25 cellular contexts compared by ENCODE assay signal in the genomic region with DNA sequence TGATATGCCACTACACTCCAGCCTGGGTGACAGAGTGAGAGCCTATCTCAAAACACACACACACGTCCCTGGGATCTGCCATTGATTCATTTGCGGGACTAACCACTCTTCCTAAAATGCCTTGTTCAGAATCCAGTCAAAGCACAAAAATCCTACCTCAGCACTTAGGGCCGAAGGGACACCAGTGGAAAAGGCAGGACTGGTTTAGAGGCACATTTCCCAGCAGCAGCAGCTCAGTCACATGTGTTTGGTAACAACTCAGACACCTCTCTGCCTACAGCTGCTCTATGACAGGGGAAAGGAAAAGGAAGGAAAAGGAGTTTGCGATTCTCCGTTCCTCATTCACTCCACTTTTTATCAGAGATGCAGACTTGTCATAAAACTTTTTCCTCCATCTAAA. TPM values are rescaled to one million over a fixed set of nuclear protein-coding genes. Genes with fewer than 3 reads are reported as not detected.
A peak's percentile ranks its signal among the peaks of the same experiment; 100 is the strongest.
DNase-seq lines count a peak whose midpoint lies in the region; ATAC-seq and TF ChIP-seq lines count a peak whose summit lies in the region.
"Had no signal": no experiment of that assay in that cellular context is flagged by ENCODE, and none has a peak within 500 bp of the region (broad histone marks: within the 10 kb centered on the region; RNA-seq: fewer than 3 reads in every experiment).

No MANE protein-coding gene starts in this region.

- H3K9me3 ChIP-seq in adrenal gland (replicated peaks in 1 of 3) (no peaks in the 10 kb centered on the region), gastroesophageal sphincter (no peaks in the 10 kb centered on the region), gastrocnemius medialis (no peaks in the 10 kb centered on the region), neuronal stem cell (replicated peaks in 1 of 2; ENCODE audit: control insufficient read depth in 2 of 2, insufficient read depth in 1 of 2, low read depth in 1 of 2, low read length in 2 of 2) (peaks cover 0 to 2% of the 10 kb centered on the region in 2 donors)
- H3K9me3 ChIP-seq: body of pancreas, spleen, thoracic aorta had no signal

- peaks cover 62% of the 10 kb centered on the region for H3K79me2 ChIP-seq in GM23338 (replicated peaks; ENCODE audit: insufficient read depth)

- no peaks in the 10 kb centered on the region for H3K9me2 ChIP-seq in GM23338 (ENCODE audit: insufficient read depth)

- no peak overlapping the region for H2BK12ac ChIP-seq in neuronal stem cell (ENCODE audit: low read length)

- peaks cover 48% of the 10 kb centered on the region for H4K20me1 ChIP-seq in GM23338 (replicated peaks; ENCODE audit: insufficient read depth)

- no peak overlapping the region for H2BK120ac ChIP-seq in neuronal stem cell (ENCODE audit: low read depth, low read length)

- no peak overlapping the region for H3K9ac ChIP-seq in neuronal stem cell (ENCODE audit: low read depth, low read length, poor library complexity)

- peaks cover 45% of the 10 kb centered on the region for H3K36me3 ChIP-seq in GM23338 (ENCODE audit: insufficient read depth)
- peaks cover 0 to 24% of the 10 kb centered on the region in 2 donors for H3K36me3 ChIP-seq in adrenal gland (replicated peaks in 1 of 2)
- H3K36me3 ChIP-seq in gastroesophageal sphincter: peaks cover 0 to 95% of the 10 kb centered on the region in 2 donors
- peaks cover 0 to 34% of the 10 kb centered on the region in 2 donors for H3K36me3 ChIP-seq in gastrocnemius medialis
- H3K36me3 ChIP-seq in neuronal stem cell (replicated peaks in 1 of 2; ENCODE audit: control insufficient read depth in 2 of 2, insufficient read depth in 2 of 2, low read length in 2 of 2): peaks cover 55 to 99% of the 10 kb centered on the region in 2 donors

- H3K27ac Mint-ChIP-seq in GM23338: no peak overlapping the region
- H3K27ac Mint-ChIP-seq in MCF 10A (ENCODE audit: low read depth, unreplicated experiment): no peak overlapping the region
- H3K27ac Mint-ChIP-seq: activated naive CD8-positive, alpha-beta T cell; activated T-helper 17 cell treated with anti-CD3 and anti-CD28 coated beads, Interleukin-2, amount 50 U/mL, for 72 hours; endodermal cell; stimulated activated effector memory CD8-positive, alpha-beta T cell treated with anti-CD3 and anti-CD28 coated beads, Interleukin-12 subunit alpha, Interleukin-12 subunit beta, amount 100 ng/mL, for 72 hours had no signal

- no peak overlapping the region for H2BK5ac ChIP-seq in neuronal stem cell (ENCODE audit: low read length)

- H3K18ac ChIP-seq in neuronal stem cell (ENCODE audit: low read length): no peak overlapping the region

- no peak overlapping the region for H4K91ac ChIP-seq in neuronal stem cell (ENCODE audit: low read depth, low read length, poor library complexity)

- H3K4me1 Mint-ChIP-seq in GM23338: peaks cover 34% of the 10 kb centered on the region
- H3K4me1 Mint-ChIP-seq in MCF 10A (ENCODE audit: insufficient read depth, unreplicated experiment): peaks cover 5% of the 10 kb centered on the region

- 0 out of 2 replicates have a peak overlapping the region, but pooled peaks have one; percentile 32 for H3K27ac ChIP-seq in GM23338 (ENCODE audit: low read depth)
- H3K27ac ChIP-seq in adrenal gland: peak overlapping the region in 3 of 5 donors; percentile 3 to 85 (median 77)
- peak overlapping the region in 3 of 4 donors; percentile 53 to 81 (median 70) for H3K27ac ChIP-seq in gastroesophageal sphincter
- H3K27ac ChIP-seq in gastrocnemius medialis: peak overlapping the region; percentile 66 to 86 (median 82)
- no peak overlapping the region for H3K27ac ChIP-seq in neuronal stem cell (replicated peaks; ENCODE audit: low read length)
- H3K27ac ChIP-seq: C4-2B, thoracic aorta had no signal

- H3K4me1 ChIP-seq in GM23338 (ENCODE audit: insufficient read depth): peaks cover 21% of the 10 kb centered on the region
- H3K4me1 ChIP-seq in adrenal gland (replicated peaks in 1 of 2): peaks cover 12 to 13% of the 10 kb centered on the region in 2 donors
- H3K4me1 ChIP-seq in gastroesophageal sphincter: peaks cover 0 to 5% (median 5%) of the 10 kb centered on the region in 3 donors
- peaks cover 8 to 33% of the 10 kb centered on the region in 2 donors for H3K4me1 ChIP-seq in gastrocnemius medialis
- peaks cover 0 to 19% of the 10 kb centered on the region in 2 donors for H3K4me1 ChIP-seq in neuronal stem cell (ENCODE audit: control insufficient read depth in 2 of 2, insufficient read depth in 1 of 2, low read depth in 1 of 2, low read length in 2 of 2)
- H3K4me1 ChIP-seq: spleen had no signal

- H2BK15ac ChIP-seq in neuronal stem cell (ENCODE audit: low read length): no peak overlapping the region

- H3K79me1 ChIP-seq in neuronal stem cell (ENCODE audit: low read depth, low read length): peaks cover 20% of the 10 kb centered on the region

- H3K4me3 ChIP-seq in GM23338 (no peak overlapping the region), adrenal gland (no peak overlapping the region), gastroesophageal sphincter (no peak overlapping the region), gastrocnemius medialis (no peak overlapping the region), neuronal stem cell (ENCODE audit: low read length in 2 of 2) (no peak overlapping the region)
- H3K4me3 ChIP-seq: body of pancreas, spleen, thoracic aorta had no signal

- BruUV-seq in MCF 10A (replicated peaks; lab: Mats Ljungman, UMichigan): no TSS peak

- H3K23ac ChIP-seq in neuronal stem cell (ENCODE audit: low read depth, low read length, poor library complexity): no peak overlapping the region

- H3F3A ChIP-seq in GM23338 (replicated peaks; ENCODE audit: low read depth): 0 out of 2 replicates have a peak, but pooled peaks cover 2% of the 10 kb centered on the region

- no peak overlapping the region for H3K4ac ChIP-seq in neuronal stem cell (ENCODE audit: low read length)

- H3K9me3 Mint-ChIP-seq in GM23338: no peaks in the 10 kb centered on the region
- no peaks in the 10 kb centered on the region for H3K9me3 Mint-ChIP-seq in MCF 10A (ENCODE audit: unreplicated experiment)
- H3K9me3 Mint-ChIP-seq: activated T-helper 17 cell treated with anti-CD3 and anti-CD28 coated beads, Interleukin-2, amount 50 U/mL, for 72 hours; endodermal cell; stimulated activated effector memory CD8-positive, alpha-beta T cell treated with anti-CD3 and anti-CD28 coated beads, Interleukin-12 subunit alpha, Interleukin-12 subunit beta, amount 100 ng/mL, for 72 hours; WTC11 had no signal

- peaks cover 99% of the 10 kb centered on the region for H3K36me3 Mint-ChIP-seq in GM23338 (ENCODE audit: low read depth)
- H3K36me3 Mint-ChIP-seq in MCF 10A (ENCODE audit: insufficient read depth, unreplicated experiment): peaks cover 75% of the 10 kb centered on the region

- intact Hi-C loops in adrenal gland (cut with DNase I) (no loop called here), gastrocnemius medialis (cut with DNase I; ENCODE audit: low total_unique reads) (no loop called here), MCF 10A (cut with micrococcal nuclease) (no loop called here)

- DNase-seq in GM23338 (ENCODE audit: low spot score) (no peak), adrenal gland (no peak), gastrocnemius medialis (no peak), neuronal stem cell (ENCODE audit: low spot score) (no peak), MCF 10A (ENCODE audit: unreplicated experiment) (no peak), NCI-H82 treated with DMSO at 0.1 percent for 48 hours (lab: John Stamatoyannopoulos, UW; ENCODE audit: unreplicated experiment) (no peak), dedifferentiated amniotic fluid mesenchymal stem cell (ENCODE audit: extremely low spot score) (no peak)
- DNase-seq: activated CD8-positive, alpha-beta memory T cell treated with anti-CD3 and anti-CD28 coated beads, Interleukin-2, amount 50 U/mL, for 48 hours; body of pancreas; Calu3; endodermal cell; Kasumi-1; NCI-H1694; NCI-H2171 treated with DMSO at 0.1 percent for 48 hours; NCI-H524; stimulated activated CD4-positive, alpha-beta T cell treated with anti-CD3 and anti-CD28 coated beads, Interleukin-2, amount 100 ng/mL, for 48 hours; T-helper 9 cell had no signal

- H3K27me3 ChIP-seq in GM23338 (ENCODE audit: insufficient read depth) (no peaks in the 10 kb centered on the region), adrenal gland (no peaks in the 10 kb centered on the region), gastroesophageal sphincter (no peaks in the 10 kb centered on the region), gastrocnemius medialis (no peaks in the 10 kb centered on the region), neuronal stem cell (ENCODE audit: control insufficient read depth in 3 of 3, insufficient read depth in 3 of 3, low read depth in 1 of 3, low read length in 3 of 3) (no peaks in the 10 kb centered on the region)
- H3K27me3 ChIP-seq: body of pancreas, spleen had no signal

- H3K4me2 ChIP-seq in GM23338 (no peak overlapping the region), neuronal stem cell (ENCODE audit: insufficient read depth, low read length, poor library complexity, severe bottlenecking) (no peak overlapping the region)

- TF ChIP-seq POLR2A in adrenal gland (IDR thresholded peaks at IDR 0.05): no peak
- no peak for TF ChIP-seq POLR2A in gastroesophageal sphincter (IDR thresholded peaks at IDR 0.05)
- TF ChIP-seq POLR2A in gastrocnemius medialis (IDR thresholded peaks at IDR 0.05): no peak

- no peak for TF ChIP-seq EP300 in gastroesophageal sphincter (IDR thresholded peaks at IDR 0.05)

- POLR2A ChIA-PET in MCF 10A (lab: Yijun Ruan, JAX): interaction anchor here (2.2 kb wide), 1 partner anchor 10 kb away, joined by 8 read pairs; no protein-coding TSS in a partner anchor

- H2AK5ac ChIP-seq in neuronal stem cell (ENCODE audit: low read depth, low read length): no peak overlapping the region

- TF ChIP-seq CTCF in GM23338 (conservative IDR thresholded peaks at IDR 0.05; ENCODE audit: low read depth in 2 of 2): no peak
- TF ChIP-seq CTCF in adrenal gland (IDR thresholded peaks at IDR 0.05): no peak
- TF ChIP-seq CTCF in gastroesophageal sphincter (IDR thresholded peaks at IDR 0.05): no peak
- TF ChIP-seq CTCF in gastrocnemius medialis (IDR thresholded peaks at IDR 0.05 in 4 of 5, conservative IDR thresholded peaks at IDR 0.05 in 1 of 5): no peak
- no peak for TF ChIP-seq CTCF in MCF 10A (IDR thresholded peaks at IDR 0.05; ENCODE audit: unreplicated experiment)

- no peak for ATAC-seq in GM23338
- no peak for ATAC-seq in gastroesophageal sphincter
- no peak for ATAC-seq in gastrocnemius medialis
- ATAC-seq: activated T-helper 17 cell treated with anti-CD3 and anti-CD28 coated beads, Interleukin-2, amount 50 U/mL, for 72 hours; body of pancreas; stimulated activated effector memory CD8-positive, alpha-beta T cell treated with anti-CD3 and anti-CD28 coated beads, Interleukin-12 subunit alpha, Interleukin-12 subunit beta, amount 100 ng/mL, for 72 hours; WTC11 had no signal

- WGBS in adrenal gland, 4 donors: 61 to 85% (median 80%) methylated on average over 4 to 5 of the region's 5 CpGs
- WGBS in gastroesophageal sphincter (ENCODE audit: low coverage in 1 of 2), 2 donors: 57% methylated on average over 5 of the region's 5 CpGs; no CpG with 5 or more reads in 1 of the 2 donors
- WGBS in neuronal stem cell (ENCODE audit: extremely low coverage in 2 of 2, insufficient read length in 2 of 2, insufficient replicate concordance in 1 of 2), 2 donors: no CpG with 5 or more reads among the region's 5 CpGs

- in situ Hi-C loops in gastrocnemius medialis (cut with MboI; ENCODE audit: low sequenced_read_pairs in 4 of 4): loop anchor here in 2 of 4 donors (10.0 kb wide), 2 partner anchors 169 to 179 kb away; a partner anchor contains a TSS

- H3K27me3 Mint-ChIP-seq in GM23338 (ENCODE audit: insufficient read depth, low read depth, poor library complexity) (peaks cover 19% of the 10 kb centered on the region), MCF 10A (ENCODE audit: insufficient read depth, unreplicated experiment) (no peaks in the 10 kb centered on the region)
- H3K27me3 Mint-ChIP-seq: activated naive CD8-positive, alpha-beta T cell; activated T-helper 17 cell treated with anti-CD3 and anti-CD28 coated beads, Interleukin-2, amount 50 U/mL, for 72 hours had no signal

- CTCF ChIA-PET in MCF 10A (lab: Yijun Ruan, JAX): interaction anchor here (0.6 to 1.0 kb wide), 2 partner anchors 151 to 193 kb away, joined by 3 read pairs; no protein-coding TSS in a partner anchor

- H4K8ac ChIP-seq in neuronal stem cell (ENCODE audit: low read depth, low read length): no peak overlapping the region

- no peak overlapping the region for H2AFZ ChIP-seq in GM23338
- H2AFZ ChIP-seq in neuronal stem cell (ENCODE audit: low read length): no peak overlapping the region

- H3K4me3 Mint-ChIP-seq in GM23338 (no peak overlapping the region), MCF 10A (ENCODE audit: unreplicated experiment) (no peak overlapping the region)
- H3K4me3 Mint-ChIP-seq: activated naive CD8-positive, alpha-beta T cell; activated T-helper 17 cell treated with anti-CD3 and anti-CD28 coated beads, Interleukin-2, amount 50 U/mL, for 72 hours; endodermal cell; stimulated activated effector memory CD8-positive, alpha-beta T cell treated with anti-CD3 and anti-CD28 coated beads, Interleukin-12 subunit alpha, Interleukin-12 subunit beta, amount 100 ng/mL, for 72 hours; WTC11 had no signal

- H3K14ac ChIP-seq in neuronal stem cell (ENCODE audit: low read length): no peak overlapping the region

RNA-seq across cellular contexts. Expression of a gene that starts 12.2 kb away (rescaled TPM):
- 56.1 and 57.7 TPM in 2 replicates for total RNA-seq in GM23338 (2014; rRNA removed; shearing (Covaris generic))
- polyA plus RNA-seq in GM23338 (2016; fragmentation: Nextera tagmentation; extraction: Ambion mirVana) (190 and 207 TPM in 2 replicates), adrenal gland (10 to 100 TPM; 13.5 to 30.6 (median 26.5) TPM)
- total RNA-seq in adrenal gland (10 to 100 TPM in 7 of 8 donors, 1 to 10 TPM in 1; 8.1 to 17.7 (median 11.5) TPM), gastroesophageal sphincter (10 to 100 TPM in 3 of 4 donors, 1 to 10 TPM in 1; 6.9 to 14.5 (median 11.9) TPM), gastrocnemius medialis (1 to 10 TPM; 4.1 to 9.2 (median 5.5) TPM), MCF 10A (2022) (22.3 and 24.5 TPM in 2 replicates)
- polyA plus RNA-seq in neuronal stem cell (2013, experiment 1 of 2): 124 TPM
- 117 TPM for polyA plus RNA-seq in neuronal stem cell (2013, experiment 2 of 2)

RNA-seq across cellular contexts. Expression of a gene that starts 12.2 kb away (rescaled TPM):
- 7.9 and 10.0 TPM in 2 replicates for total RNA-seq in GM23338 (2014; rRNA removed; shearing (Covaris generic))
- 5.8 and 7.6 TPM in 2 replicates for polyA plus RNA-seq in GM23338 (2016; fragmentation: Nextera tagmentation; extraction: Ambion mirVana)
- total RNA-seq in adrenal gland: 10 to 100 TPM in 7 of 8 donors, 1 to 10 TPM in 1; 8.2 to 35.2 (median 14.4) TPM
- polyA plus RNA-seq in adrenal gland: 10 to 100 TPM; 14.7 to 18.3 (median 16.7) TPM
- total RNA-seq in gastroesophageal sphincter: 10 to 100 TPM in 3 of 4 donors, 1 to 10 TPM in 1; 9.0 to 16.3 (median 14.5) TPM
- total RNA-seq in gastrocnemius medialis: 10 to 100 TPM in 2 of 4 donors, 1 to 10 TPM in 2; 8.3 to 17.3 (median 9.4) TPM
- 18.9 TPM for polyA plus RNA-seq in neuronal stem cell (2013, experiment 1 of 2)
- polyA plus RNA-seq in neuronal stem cell (2013, experiment 2 of 2): 19.1 TPM
- total RNA-seq in MCF 10A (2022): 5.9 and 8.4 TPM in 2 replicates
